9 cellular contexts compared by ENCODE assay signal in genomic region chr7:2530076-2530967, GRCh38. TPM values are rescaled to one million over a fixed set of nuclear protein-coding genes. Genes with fewer than 3 reads are reported as not detected.
DNase-seq lines count a peak whose midpoint lies in the region; ATAC-seq and TF ChIP-seq lines count a peak whose summit lies in the region.
"Had no signal": no experiment of that assay in that cellular context is flagged by ENCODE, and none has a peak within 500 bp of the region (broad histone marks: within the 10 kb centered on the region; RNA-seq: fewer than 3 reads in every experiment).

No MANE protein-coding gene starts in this region.

- WGBS in right cardiac atrium = 71% methylated on average over 16 of the region's 16 CpGs

- no TSS peak for BruUV-seq in PC-3 (replicated peaks; lab: Mats Ljungman, UMichigan)

- ATAC-seq in GM21786 (IDR thresholded peaks at IDR 0.05; ENCODE audit: unreplicated experiment) (peak; percentile 34), PC-3 (peak; percentile 3; the same call in 1 of the 2 replicates), right cardiac atrium (peak; percentile 28 to 41)

- H3K27me3 ChIP-seq in PC-3 (ENCODE audit: low read length) = no peaks in the 10 kb centered on the region
- no peaks in the 10 kb centered on the region for H3K27me3 ChIP-seq in right cardiac atrium (ENCODE audit: control insufficient read depth, insufficient read depth)

- peak; percentile 47 for DNase-seq in AG08395 (ENCODE audit: low spot score)
- peak; percentile 33 for DNase-seq in PC-3
- peak; percentile 50 to 59 for DNase-seq in activated T-helper 1 cell treated with anti-CD3 and anti-CD28 coated beads, Interleukin-2, amount 50 U/mL, for 16 hours (ENCODE audit: low read depth in 1 of 2, low spot score in 1 of 2)
- peak; percentile 40 to 79 (median 78) for DNase-seq in right cardiac atrium
- peak; percentile 69 for DNase-seq in stimulated activated CD8-positive, alpha-beta memory T cell treated with anti-CD3 and anti-CD28 coated beads, Interleukin-12 subunit alpha, Interleukin-12 subunit beta, amount 100 ng/mL, for 4 hours (ENCODE audit: low read depth)
- no peak for DNase-seq in NCI-H524 treated with DMSO at 0.1 percent for 48 hours (lab: John Stamatoyannopoulos, UW)
- DNase-seq in hippocampal formation (lab: John Stamatoyannopoulos, UW) = no peak

- H3K9ac ChIP-seq in PC-3 (ENCODE audit: low read length) = peak overlapping the region; percentile 54

- H3K4me1 ChIP-seq in PC-3 (ENCODE audit: insufficient read depth, low read length) = peaks cover 40% of the 10 kb centered on the region
- H3K4me1 ChIP-seq in right cardiac atrium (ENCODE audit: control insufficient read depth, insufficient read depth, low read length) = peaks cover 2% of the 10 kb centered on the region

- H3K27ac ChIP-seq in PC-3 (ENCODE audit: low read length) = peak overlapping the region; percentile 58
- peak overlapping the region; percentile 11 for H3K27ac ChIP-seq in right cardiac atrium (ENCODE audit: low read length)

- no peaks in the 10 kb centered on the region for H3K79me2 ChIP-seq in PC-3 (ENCODE audit: low read length)

- POLR2A ChIA-PET in PC-3 (lab: Charles Lee; ENCODE audit: unreplicated experiment) = no interaction called here

- intact Hi-C loops in PC-3 (cut with micrococcal nuclease) (no loop called here), right cardiac atrium (cut with DNase I) (no loop called here)

- peak overlapping the region; percentile 74 for H3K4me2 ChIP-seq in PC-3 (ENCODE audit: low read length)

- no peaks in the 10 kb centered on the region for H4K20me1 ChIP-seq in PC-3 (ENCODE audit: low read length)

- H3K4me3 ChIP-seq in PC-3 (ENCODE audit: low read length) = peak overlapping the region; percentile 25; the same call in 1 of the 2 replicates
- no peak overlapping the region for H3K4me3 ChIP-seq in right cardiac atrium (ENCODE audit: low read length)

- H3K9me3 ChIP-seq in PC-3 (ENCODE audit: low read length) (no peaks in the 10 kb centered on the region), right cardiac atrium (ENCODE audit: control insufficient read depth, low read length) (no peaks in the 10 kb centered on the region)

- H3K9me2 ChIP-seq in PC-3 (replicated peaks; ENCODE audit: low read length) = no peaks in the 10 kb centered on the region

- CTCF ChIA-PET in PC-3 (lab: Charles Lee) = no interaction called here

- no peaks in the 10 kb centered on the region for H3K36me3 ChIP-seq in PC-3 (ENCODE audit: low read depth, low read length)

- no peak overlapping the region for H2AFZ ChIP-seq in PC-3 (ENCODE audit: low read length)

- peaks cover 8% of the 10 kb centered on the region for H3F3A ChIP-seq in PC-3 (ENCODE audit: low read length, unreplicated experiment)

- no peak for TF ChIP-seq CTCF in PC-3 (conservative IDR thresholded peaks at IDR 0.05; ENCODE audit: low read depth, low read length)

RNA-seq across cellular contexts. Expression of gene LFNG, which starts 10.7 kb away (rescaled TPM):
- 4.8 and 7.7 TPM in 2 replicates for total RNA-seq in PC-3 (2014; rRNA removed)
- total RNA-seq in right cardiac atrium = 1 to 10 TPM; 3.6 to 6.6 (median 4.8) TPM
- 6.0 TPM for polyA plus RNA-seq in right cardiac atrium

RNA-seq across cellular contexts. Expression of gene BRAT1, which starts 25.0 kb away (rescaled TPM):
- total RNA-seq in PC-3 (2014; rRNA removed) (65.2 and 76.3 TPM in 2 replicates), right cardiac atrium (10 to 100 TPM; 15.4 to 19.0 (median 16.1) TPM)
- 16.9 TPM for polyA plus RNA-seq in right cardiac atrium

RNA-seq across cellular contexts. Expression of gene IQCE, which starts 28.5 kb away (rescaled TPM):
- total RNA-seq in PC-3 (2014; rRNA removed) (9.7 and 24.7 TPM in 2 replicates), right cardiac atrium (10 to 100 TPM; 10.6 to 16.0 (median 15.2) TPM)
- 7.9 TPM for polyA plus RNA-seq in right cardiac atrium

RNA-seq across cellular contexts. Expression of gene GRIFIN, which starts 54.1 kb away (rescaled TPM):
- not detected in 2 replicates for total RNA-seq in PC-3 (2014; rRNA removed)
- not detected for total RNA-seq in right cardiac atrium
- polyA plus RNA-seq in right cardiac atrium = not detected
- total RNA-seq: aorta had no signal
- polyA plus RNA-seq: aorta had no signal

Comparison
In these comparisons a context has a peak if more than half of its experiments do, and no peak if none do; other contexts are left out.
1. DNase-seq: peak in AG08395 (single experiment), PC-3 (single experiment), activated T-helper 1 cell treated with anti-CD3 and anti-CD28 coated beads, Interleukin-2, amount 50 U/mL, for 16 hours (2 of 2), right cardiac atrium (3 of 3) and stimulated activated CD8-positive, alpha-beta memory T cell treated with anti-CD3 and anti-CD28 coated beads, Interleukin-12 subunit alpha, Interleukin-12 subunit beta, amount 100 ng/mL, for 4 hours (single experiment); none in NCI-H524 treated with DMSO at 0.1 percent for 48 hours (single experiment) and hippocampal formation (0 of 2).
2. Peak in every context shown above with its lines, with median percentiles within 50 percentile points of each other: ATAC-seq.